In the genomic region with DNA sequence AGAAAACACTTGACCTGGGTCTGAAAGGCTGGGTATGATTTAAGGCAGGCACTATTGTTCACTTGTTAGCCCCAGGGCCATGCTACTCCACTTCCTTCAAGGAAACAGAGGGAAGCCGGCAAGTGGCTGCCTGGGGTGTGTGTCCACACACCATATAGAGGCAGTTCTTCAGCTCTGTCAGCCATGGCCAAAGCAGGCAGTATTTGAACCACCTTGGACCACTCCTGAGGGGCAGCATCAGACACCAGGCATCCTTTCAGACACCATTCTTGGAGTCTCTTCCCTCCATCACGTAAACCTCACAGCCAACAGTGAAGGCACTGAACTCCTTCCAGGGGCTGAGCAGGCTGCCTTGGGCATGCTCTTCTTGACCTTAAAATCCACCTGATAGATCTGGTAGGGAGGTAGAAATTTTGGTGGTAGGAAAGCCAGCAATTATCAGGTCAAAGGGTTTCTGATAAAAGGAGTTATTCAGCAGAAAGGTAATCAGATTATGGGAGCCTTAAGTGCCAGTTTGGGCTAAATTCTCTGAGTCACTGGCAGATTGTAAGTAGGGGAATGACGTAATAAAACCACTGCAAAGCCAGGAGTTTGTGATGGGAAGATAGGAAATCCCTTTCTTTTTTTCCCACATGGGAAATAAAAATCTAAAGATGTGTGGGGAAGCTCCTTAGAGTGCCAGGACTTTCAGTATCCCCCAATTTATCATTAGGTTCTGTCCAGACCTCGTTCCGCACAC, we compare ENCODE assay signal across 9 cellular contexts. TPM values are rescaled to one million over a fixed set of nuclear protein-coding genes. Genes with fewer than 3 reads are reported as not detected.
DNase-seq lines count a peak whose midpoint lies in the region; ATAC-seq and TF ChIP-seq lines count a peak whose summit lies in the region.
"Had no signal": no experiment of that assay in that cellular context is flagged by ENCODE, and none has a peak within 500 bp of the region (broad histone marks: within the 10 kb centered on the region; RNA-seq: fewer than 3 reads in every experiment).

No MANE protein-coding gene starts in this region.

- DNase-seq in OCI-LY7 (ENCODE audit: low spot score) (no peak), dermis blood vessel endothelial cell (peak; percentile 60), nephron progenitor cell (no peak), DMS53 treated with DMSO at 0.1 percent for 48 hours (lab: John Stamatoyannopoulos, UW; ENCODE audit: unreplicated experiment) (no peak), NCI-H2196 treated with DMSO at 0.1 percent for 48 hours (lab: John Stamatoyannopoulos, UW; ENCODE audit: unreplicated experiment) (no peak), OCI-M2 (lab: John Stamatoyannopoulos, UW; ENCODE audit: unreplicated experiment) (no peak)
- DNase-seq: activated CD4-positive, alpha-beta T cell treated with anti-CD3 and anti-CD28 coated beads for 1 hour had no signal

- POLR2A ChIA-PET in OCI-LY7 (lab: Charles Lee) = interaction anchor here (0.7 to 5.9 kb wide), 4 partner anchors 8 to 1297 kb away, joined by 3 to 76 read pairs (median 4); no protein-coding TSS in a partner anchor

- H3K4me1 ChIP-seq in BLaER1 treated with 17β-estradiol and CSF1 and Interleukin-3, amounts not matched to agents 10 nM and 100 nM = peaks cover 91 to 100% (median 99%) of the 10 kb centered on the region in 10 experiments
- peaks cover 99% of the 10 kb centered on the region for H3K4me1 ChIP-seq in OCI-LY7 (ENCODE audit: insufficient read depth, low read length, poor library complexity, severe bottlenecking)

- H3K9me3 Mint-ChIP-seq in nephron progenitor cell = no peaks in the 10 kb centered on the region

- H3K27ac ChIP-seq in BLaER1 treated with 17β-estradiol and CSF1 and Interleukin-3, amounts not matched to agents 10 nM and 100 nM = peak overlapping the region in 10 of 11 experiments; percentile 3 to 41 (median 21); a peak in 13 of 22 replicates
- H3K27ac ChIP-seq in OCI-LY7 (ENCODE audit: low read depth, low read length, poor library complexity, severe bottlenecking) = peak overlapping the region; percentile 81

- H4K20me1 ChIP-seq in BLaER1 treated with 17β-estradiol and CSF1 and Interleukin-3, amounts not matched to agents 10 nM and 100 nM = peaks cover 1 to 95% (median 67%) of the 10 kb centered on the region in 11 experiments; a peak in 18 of 22 replicates
- no peaks in the 10 kb centered on the region for H4K20me1 ChIP-seq in OCI-LY7 (ENCODE audit: insufficient read depth, low read length)

- H3K27me3 ChIP-seq in BLaER1 treated with 17β-estradiol and CSF1 and Interleukin-3, amounts not matched to agents 10 nM and 100 nM = no peaks in the 10 kb centered on the region

- H3K9me3 ChIP-seq in BLaER1 treated with 17β-estradiol and CSF1 and Interleukin-3, amounts not matched to agents 10 nM and 100 nM (replicated peaks in 1 of 11) = no peaks in the 10 kb centered on the region; a peak in 1 of 22 replicates
- H3K9me3 ChIP-seq in OCI-LY7 (ENCODE audit: low read length) = no peaks in the 10 kb centered on the region

- BruUV-seq in OCI-LY7 (replicated peaks; lab: Mats Ljungman, UMichigan) = no TSS peak

- peaks cover 4% of the 10 kb centered on the region for H3K27me3 Mint-ChIP-seq in nephron progenitor cell (ENCODE audit: low read depth, poor library complexity)

- CTCF ChIA-PET in OCI-LY7 (lab: Charles Lee; ENCODE audit: unreplicated experiment) = no interaction called here

- H3K27ac Mint-ChIP-seq in nephron progenitor cell = peak overlapping the region; percentile 72

- no peaks in the 10 kb centered on the region for H3K9me2 ChIP-seq in OCI-LY7 (ENCODE audit: insufficient read depth, low read length)

- TF ChIP-seq CTCF in OCI-LY7 (conservative IDR thresholded peaks at IDR 0.05; ENCODE audit: low read length) = no peak
- TF ChIP-seq CTCF in nephron progenitor cell (IDR thresholded peaks at IDR 0.05) = no peak

- no peak overlapping the region for H2AFZ ChIP-seq in OCI-LY7 (ENCODE audit: low read length)

- peaks cover 13% of the 10 kb centered on the region for H3K4me1 Mint-ChIP-seq in nephron progenitor cell

- H3K4me3 ChIP-seq in BLaER1 treated with 17β-estradiol and CSF1 and Interleukin-3, amounts not matched to agents 10 nM and 100 nM = no peak overlapping the region
- peak overlapping the region; percentile 37 for H3K4me3 ChIP-seq in OCI-LY7 (ENCODE audit: low read depth, low read length, poor library complexity, severe bottlenecking)

- H3K4me3 Mint-ChIP-seq in nephron progenitor cell = no peak overlapping the region

- H3K4me2 ChIP-seq in BLaER1 treated with 17β-estradiol and CSF1 and Interleukin-3, amounts not matched to agents 10 nM and 100 nM = peak overlapping the region; percentile 55 to 92 (median 69)
- peak overlapping the region; percentile 68 for H3K4me2 ChIP-seq in OCI-LY7 (ENCODE audit: low read length)

- H3K36me3 ChIP-seq in BLaER1 treated with 17β-estradiol and CSF1 and Interleukin-3, amounts not matched to agents 10 nM and 100 nM = peaks cover 29 to 96% (median 63%) of the 10 kb centered on the region in 11 experiments
- peaks cover 39% of the 10 kb centered on the region for H3K36me3 ChIP-seq in OCI-LY7 (ENCODE audit: insufficient read depth, low read length)

- H3K36me3 Mint-ChIP-seq in nephron progenitor cell (ENCODE audit: low read depth) = peaks cover 27% of the 10 kb centered on the region

- ATAC-seq in HG03108 (IDR thresholded peaks at IDR 0.05; ENCODE audit: unreplicated experiment) = no peak

- intact Hi-C loops in OCI-LY7 (cut with micrococcal nuclease; ENCODE audit: unreplicated experiment) = no loop called here

- peaks cover 96% of the 10 kb centered on the region; the same call in 1 of the 2 replicates for H3K79me2 ChIP-seq in OCI-LY7 (ENCODE audit: insufficient read depth, low read depth, low read length)

- H3K9ac ChIP-seq in BLaER1 treated with 17β-estradiol and CSF1 and Interleukin-3, amounts not matched to agents 10 nM and 100 nM = no peak overlapping the region

RNA-seq across cellular contexts. Expression of a gene that starts 20.2 kb away (rescaled TPM):
- total RNA-seq in OCI-LY7 (2014; rRNA removed; shearing (Covaris generic)) = 28.1 and 29.6 TPM in 2 replicates
- total RNA-seq in OCI-LY7 (2022) = 25.2 and 29.5 TPM in 2 replicates
- 632 and 715 TPM in 2 replicates for total RNA-seq in dermis blood vessel endothelial cell

Comparison
In these comparisons a context has a peak if more than half of its experiments do, and no peak if none do; other contexts are left out.
1. RNA of a gene that starts 20.2 kb away (total RNA-seq): 632 to 715 TPM in dermis blood vessel endothelial cell; 25.2 to 29.6 TPM in OCI-LY7; every median in the first group is over 10 times any median in the second.